In the genomic region with DNA sequence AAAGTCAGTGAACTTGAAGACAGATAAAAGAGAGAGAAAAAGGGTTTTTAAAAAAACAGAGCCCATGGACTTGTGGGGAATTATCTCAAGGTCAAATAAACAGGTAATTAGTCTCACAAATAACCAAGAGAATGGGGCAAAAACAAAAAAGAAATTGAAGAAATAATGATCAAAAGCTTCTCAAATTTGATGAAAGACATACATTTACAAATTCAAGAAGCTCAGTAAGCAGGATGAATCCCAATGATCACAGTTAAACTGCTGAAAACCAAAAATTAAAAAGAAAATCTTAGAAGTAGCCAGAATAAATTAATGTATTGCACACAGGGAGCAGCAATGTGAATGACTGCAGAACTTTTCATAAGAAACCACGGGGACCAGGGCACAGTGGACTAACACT, we compare ENCODE assay signal across 18 cellular contexts.
"Had no signal": no experiment of that assay in that cellular context is flagged by ENCODE, and none has a peak within 500 bp of the region (broad histone marks: within the 10 kb centered on the region; RNA-seq: fewer than 3 reads in every experiment).

No MANE protein-coding gene starts in this region.

- ATAC-seq: gastrocnemius medialis, natural killer cell had no signal

- H3K9me3 ChIP-seq: breast epithelium, colonic mucosa, esophagus squamous epithelium, gastrocnemius medialis, prostate gland, spleen, thoracic aorta, upper lobe of left lung had no signal

- H3K4me1 ChIP-seq: colonic mucosa, prostate gland had no signal

- H3K4me3 ChIP-seq: breast epithelium, colonic mucosa, dorsolateral prefrontal cortex, esophagus squamous epithelium, gastrocnemius medialis, left ventricle myocardium inferior, prostate gland, SJSA1, spleen, thoracic aorta, upper lobe of left lung had no signal

- H3K4me3 Mint-ChIP-seq: natural killer cell had no signal

- H3K36me3 ChIP-seq: breast epithelium, colonic mucosa had no signal

- H3K27ac ChIP-seq: breast epithelium, colonic mucosa, dorsolateral prefrontal cortex, esophagus squamous epithelium, gastrocnemius medialis, left ventricle myocardium inferior, prostate gland, SJSA1, thoracic aorta, VCaP had no signal

- H3K9me3 Mint-ChIP-seq: natural killer cell had no signal

- H3K27me3 ChIP-seq: breast epithelium, colonic mucosa, dorsolateral prefrontal cortex, esophagus squamous epithelium, gastrocnemius medialis, SJSA1, spleen, upper lobe of left lung had no signal

- DNase-seq: activated CD4-positive, CD25-positive, alpha-beta regulatory T cell treated with anti-CD3 and anti-CD28 coated beads, Interleukin-2, amount 50 U/mL, for 72 hours; activated CD8-positive, alpha-beta memory T cell treated with anti-CD3 and anti-CD28 coated beads, Interleukin-2, amount 50 U/mL, for 48 hours; colonic mucosa; dorsolateral prefrontal cortex; esophagus squamous epithelium; gastrocnemius medialis; hypothalamus; left ventricle myocardium inferior; natural killer cell; spleen; stimulated activated CD4-positive, alpha-beta T cell treated with anti-CD3 and anti-CD28 coated beads, Interleukin-4, amount 100 ng/mL, for 1 hour; stimulated activated naive CD4-positive, alpha-beta T cell treated with Interleukin-2 at 50 U/mL for 16 hours; upper lobe of left lung had no signal
